Comparison of ENCODE assay signal across 18 cellular contexts in the genomic region with DNA sequence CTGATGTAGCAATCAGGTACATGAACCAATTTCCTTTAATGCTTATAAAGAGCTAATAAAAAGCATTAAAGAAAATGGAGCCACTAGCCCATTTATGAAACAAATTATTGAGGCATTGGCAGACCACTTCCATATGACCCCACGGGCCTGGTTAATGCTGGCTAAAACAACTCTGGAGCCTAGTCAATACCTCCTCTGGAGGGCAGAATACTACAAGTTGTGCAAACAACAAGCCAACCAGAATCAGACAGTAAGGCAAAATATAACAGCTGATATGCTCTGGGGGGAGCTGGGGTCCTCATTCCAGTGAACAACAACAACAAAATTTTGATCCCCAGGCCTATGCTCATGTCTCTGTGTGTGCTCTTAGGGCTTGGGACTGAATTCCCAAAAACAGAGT.
DNase-seq lines count a peak whose midpoint lies in the region; ATAC-seq and TF ChIP-seq lines count a peak whose summit lies in the region.
"Had no signal": no experiment of that assay in that cellular context is flagged by ENCODE, and none has a peak within 500 bp of the region (broad histone marks: within the 10 kb centered on the region; RNA-seq: fewer than 3 reads in every experiment).

No MANE protein-coding gene starts in this region.

- H3K4me2 ChIP-seq in OCI-LY3 (ENCODE audit: low read length): 0 out of 2 replicates have a peak overlapping the region, but pooled peaks have one; percentile 7

- intact Hi-C loops in upper lobe of right lung (cut with DNase I): no loop called here

- no peaks in the 10 kb centered on the region for H3K79me2 ChIP-seq in OCI-LY3 (ENCODE audit: low read length)

- peaks cover 2% of the 10 kb centered on the region for H3K9me3 Mint-ChIP-seq in activated naive CD8-positive, alpha-beta T cell treated with anti-CD3 and anti-CD28 coated beads, Interleukin-2, amount 10 ng/mL, durations not matched to agents 7 days and 5 days
- H3K9me3 Mint-ChIP-seq in activated naive CD8-positive, alpha-beta T cell treated with anti-CD3 and anti-CD28 coated beads, Interleukin-2, amount 50 U/mL, for 24 hours: no peaks in the 10 kb centered on the region

- H3K4me1 Mint-ChIP-seq in activated naive CD8-positive, alpha-beta T cell treated with anti-CD3 and anti-CD28 coated beads, Interleukin-2, amount 10 ng/mL, durations not matched to agents 7 days and 5 days: peaks cover 2% of the 10 kb centered on the region
- no peaks in the 10 kb centered on the region for H3K4me1 Mint-ChIP-seq in activated naive CD8-positive, alpha-beta T cell treated with anti-CD3 and anti-CD28 coated beads, Interleukin-2, amount 50 U/mL, for 24 hours

- no peak overlapping the region for H2AFZ ChIP-seq in OCI-LY3 (ENCODE audit: low read depth, low read length)

- H3K9ac ChIP-seq in OCI-LY3 (ENCODE audit: low read length): no peak overlapping the region

- peaks cover 12% of the 10 kb centered on the region for H3K4me1 ChIP-seq in OCI-LY3 (ENCODE audit: low read length)
- no peaks in the 10 kb centered on the region for H3K4me1 ChIP-seq in upper lobe of right lung

- H3K27ac Mint-ChIP-seq in activated naive CD8-positive, alpha-beta T cell treated with anti-CD3 and anti-CD28 coated beads, Interleukin-2, amount 10 ng/mL, durations not matched to agents 7 days and 5 days: no peak overlapping the region
- H3K27ac Mint-ChIP-seq in activated naive CD8-positive, alpha-beta T cell treated with anti-CD3 and anti-CD28 coated beads, Interleukin-2, amount 50 U/mL, for 24 hours: no peak overlapping the region

- TF ChIP-seq CTCF in OCI-LY3 (IDR thresholded peaks at IDR 0.05; ENCODE audit: low read depth, low read length): peak; percentile 55
- TF ChIP-seq CTCF in upper lobe of right lung (IDR thresholded peaks at IDR 0.05): peak; percentile 6

- H3K36me3 Mint-ChIP-seq in activated naive CD8-positive, alpha-beta T cell treated with anti-CD3 and anti-CD28 coated beads, Interleukin-2, amount 10 ng/mL, durations not matched to agents 7 days and 5 days: peaks cover 4% of the 10 kb centered on the region
- no peaks in the 10 kb centered on the region for H3K36me3 Mint-ChIP-seq in activated naive CD8-positive, alpha-beta T cell treated with anti-CD3 and anti-CD28 coated beads, Interleukin-2, amount 50 U/mL, for 24 hours (ENCODE audit: low read depth)

- no peak overlapping the region for H3K27ac ChIP-seq in OCI-LY3 (ENCODE audit: low read length)
- H3K27ac ChIP-seq in upper lobe of right lung: no peak overlapping the region

- DNase-seq in activated naive CD8-positive, alpha-beta T cell treated with anti-CD3 and anti-CD28 coated beads, Interleukin-2, amount 10 ng/mL, durations not matched to agents 7 days and 5 days: no peak
- DNase-seq in activated naive CD8-positive, alpha-beta T cell treated with anti-CD3 and anti-CD28 coated beads, Interleukin-2, amount 50 U/mL, for 24 hours: no peak
- DNase-seq in left lobe of liver (ENCODE audit: low spot score) (no peak), upper lobe of right lung (no peak), NCI-H2107 treated with DMSO at 0.1 percent for 48 hours (lab: John Stamatoyannopoulos, UW; ENCODE audit: unreplicated experiment) (no peak)
- DNase-seq: DMS153, HCEC 1CT, IMR-90, KG1, MM.1S, NCI-H2029, NCI-H446 treated with DMSO at 0.1 percent for 48 hours, NCI-H526, RPMI8226, SHP77 had no signal

- H3K27me3 Mint-ChIP-seq in activated naive CD8-positive, alpha-beta T cell treated with anti-CD3 and anti-CD28 coated beads, Interleukin-2, amount 10 ng/mL, durations not matched to agents 7 days and 5 days: no peaks in the 10 kb centered on the region
- no peaks in the 10 kb centered on the region for H3K27me3 Mint-ChIP-seq in activated naive CD8-positive, alpha-beta T cell treated with anti-CD3 and anti-CD28 coated beads, Interleukin-2, amount 50 U/mL, for 24 hours

- no peaks in the 10 kb centered on the region for H3K27me3 ChIP-seq in OCI-LY3 (ENCODE audit: low read depth, low read length)
- H3K27me3 ChIP-seq in upper lobe of right lung: no peaks in the 10 kb centered on the region

- H3K9me3 ChIP-seq in OCI-LY3 (ENCODE audit: insufficient read depth, low read length) (no peaks in the 10 kb centered on the region), upper lobe of right lung (no peaks in the 10 kb centered on the region)

- peak; percentile 42 for ATAC-seq in activated naive CD8-positive, alpha-beta T cell treated with anti-CD3 and anti-CD28 coated beads, Interleukin-2, amount 10 ng/mL, durations not matched to agents 7 days and 5 days (ENCODE audit: low read depth)
- no peak for ATAC-seq in activated naive CD8-positive, alpha-beta T cell treated with anti-CD3 and anti-CD28 coated beads, Interleukin-2, amount 50 U/mL, for 24 hours
- ATAC-seq in left lobe of liver: peak; percentile 70
- ATAC-seq in upper lobe of right lung: no peak
- no peak for ATAC-seq in HG03095 (IDR thresholded peaks at IDR 0.05; ENCODE audit: unreplicated experiment)
- ATAC-seq: GM12878 had no signal

- no peaks in the 10 kb centered on the region for H4K20me1 ChIP-seq in OCI-LY3 (ENCODE audit: insufficient read depth, low read length)

- no peaks in the 10 kb centered on the region for H3K36me3 ChIP-seq in OCI-LY3 (replicated peaks; ENCODE audit: low read depth, low read length)
- H3K36me3 ChIP-seq in upper lobe of right lung: no peaks in the 10 kb centered on the region

- no peak overlapping the region for H3K4me3 Mint-ChIP-seq in activated naive CD8-positive, alpha-beta T cell treated with anti-CD3 and anti-CD28 coated beads, Interleukin-2, amount 10 ng/mL, durations not matched to agents 7 days and 5 days
- no peak overlapping the region for H3K4me3 Mint-ChIP-seq in activated naive CD8-positive, alpha-beta T cell treated with anti-CD3 and anti-CD28 coated beads, Interleukin-2, amount 50 U/mL, for 24 hours

- POLR2A ChIA-PET in activated naive CD8-positive, alpha-beta T cell treated with anti-CD3 and anti-CD28 coated beads, Interleukin-2, amount 10 ng/mL, durations not matched to agents 7 days and 5 days (lab: Charles Lee): interaction anchor here (1.1 kb wide), 1 partner anchor 122 kb away, joined by 3 read pairs; no protein-coding TSS in a partner anchor

- H3K4me3 ChIP-seq in OCI-LY3 (ENCODE audit: low read length) (no peak overlapping the region), upper lobe of right lung (no peak overlapping the region)
- H3K4me3 ChIP-seq: GM12878 had no signal

Comparison
In these comparisons a context has a peak if more than half of its experiments do, and no peak if none do; other contexts are left out.
1. ATAC-seq: peak in activated naive CD8-positive, alpha-beta T cell treated with anti-CD3 and anti-CD28 coated beads, Interleukin-2, amount 10 ng/mL, durations not matched to agents 7 days and 5 days (single experiment) and left lobe of liver (single experiment); none in activated naive CD8-positive, alpha-beta T cell treated with anti-CD3 and anti-CD28 coated beads, Interleukin-2, amount 50 U/mL, for 24 hours (single experiment), upper lobe of right lung (single experiment) and HG03095 (single experiment).